ENCODE assay signal across 14 cellular contexts in genomic region chr20:58374906-58375760, GRCh38. TPM values are rescaled to one million over a fixed set of nuclear protein-coding genes. Genes with fewer than 3 reads are reported as not detected.
DNase-seq lines count a peak whose midpoint lies in the region; ATAC-seq and TF ChIP-seq lines count a peak whose summit lies in the region.
"Had no signal": no experiment of that assay in that cellular context is flagged by ENCODE, and none has a peak within 500 bp of the region (broad histone marks: within the 10 kb centered on the region; RNA-seq: fewer than 3 reads in every experiment).

No MANE protein-coding gene starts in this region.

- H3K23ac ChIP-seq in trophoblast cell (ENCODE audit: low read length): no peak overlapping the region

- no peaks in the 10 kb centered on the region for H3K36me3 Mint-ChIP-seq in T-helper 17 cell (ENCODE audit: low read depth)
- H3K36me3 Mint-ChIP-seq in nephron progenitor cell (ENCODE audit: low read depth): no peaks in the 10 kb centered on the region
- H3K36me3 Mint-ChIP-seq: activated naive CD8-positive, alpha-beta T cell had no signal

- DNase-seq in H7 (peak; percentile 56), T-helper 17 cell (no peak), fibroblast of lung (ENCODE audit: low read depth in 2 of 2) (peak; percentile 69 to 70), nephron progenitor cell (peak; percentile 16), medulla oblongata (ENCODE audit: extremely low spot score) (no peak), trophoblast cell (no peak)
- no peak for DNase-seq in stimulated activated CD4-positive, alpha-beta T cell treated with anti-CD3 and anti-CD28 coated beads, Interleukin-1b, Interleukin-23, amount 100 ng/mL, for 48 hours
- DNase-seq: activated CD8-positive, alpha-beta T cell treated with anti-CD3 and anti-CD28 coated beads for 36 hours; left lung; NCI-H345 had no signal

- H3K27ac ChIP-seq in fibroblast of lung (ENCODE audit: insufficient read depth, low read length) (no peak overlapping the region), trophoblast cell (ENCODE audit: low read depth, low read length) (no peak overlapping the region)
- H3K27ac ChIP-seq: left lung, tibial nerve had no signal

- H3K4me2 ChIP-seq in fibroblast of lung (ENCODE audit: extremely low read depth, insufficient read depth, low read length) (peak overlapping the region; percentile 27), trophoblast cell (ENCODE audit: low read length) (no peak overlapping the region)

- H2BK12ac ChIP-seq in trophoblast cell (ENCODE audit: low read length): no peak overlapping the region

- no peak overlapping the region for H2BK120ac ChIP-seq in trophoblast cell (ENCODE audit: insufficient read depth, low read length, poor library complexity)

- H3K79me2 ChIP-seq in fibroblast of lung (ENCODE audit: control insufficient read depth, insufficient read depth, low read length) (no peaks in the 10 kb centered on the region), trophoblast cell (ENCODE audit: control insufficient read depth, insufficient read depth, low read length, poor library complexity) (no peaks in the 10 kb centered on the region)

- H2AFZ ChIP-seq in fibroblast of lung (ENCODE audit: low read length) (peak overlapping the region; percentile 62), trophoblast cell (ENCODE audit: insufficient read depth, low read length, poor library complexity) (no peak overlapping the region)

- 100% methylated on average over 2 of the region's 8 CpGs for whole genome bisulfite sequencing in trophoblast cell (ENCODE audit: extremely low coverage, insufficient coverage, insufficient read length)

- ATAC-seq in T-helper 17 cell: peak; percentile 12
- ATAC-seq in GM18861 (IDR thresholded peaks at IDR 0.05; ENCODE audit: unreplicated experiment): no peak
- ATAC-seq: activated CD8-positive, alpha-beta T cell treated with anti-CD3 and anti-CD28 coated beads for 36 hours; left lung had no signal

- H3K9me3 ChIP-seq in T-helper 17 cell (ENCODE audit: control insufficient read depth, low read length, poor library complexity, severe bottlenecking) (no peaks in the 10 kb centered on the region), fibroblast of lung (ENCODE audit: control insufficient read depth, insufficient read depth, low read depth, low read length) (no peaks in the 10 kb centered on the region), trophoblast cell (ENCODE audit: insufficient read depth, low read depth, low read length) (no peaks in the 10 kb centered on the region)
- H3K9me3 ChIP-seq: left lung, tibial nerve had no signal

- no peak overlapping the region for H4K12ac ChIP-seq in trophoblast cell (ENCODE audit: low read depth, low read length)

- no peak overlapping the region for H2BK5ac ChIP-seq in trophoblast cell (ENCODE audit: low read depth, low read length, poor library complexity)

- H3K14ac ChIP-seq in trophoblast cell (ENCODE audit: low read length): no peak overlapping the region

- no peak overlapping the region for H3K18ac ChIP-seq in trophoblast cell (ENCODE audit: low read length)

- H3K27ac Mint-ChIP-seq in T-helper 17 cell (no peak overlapping the region), nephron progenitor cell (peak overlapping the region; percentile 73)
- H3K27ac Mint-ChIP-seq: activated CD8-positive, alpha-beta T cell treated with anti-CD3 and anti-CD28 coated beads for 36 hours; activated naive CD8-positive, alpha-beta T cell had no signal

- no peak overlapping the region for H3K4ac ChIP-seq in trophoblast cell (ENCODE audit: low read depth, low read length)

- H3K4me3 ChIP-seq in H7 (ENCODE audit: insufficient read depth, low read depth, low read length) (peak overlapping the region; percentile 21), fibroblast of lung (replicated peaks in 1 of 4; ENCODE audit: control extremely low read depth in 1 of 4, insufficient read depth in 1 of 4, low read depth in 3 of 4, low read length in 4 of 4) (no peak overlapping the region), trophoblast cell (ENCODE audit: low read depth, low read length) (no peak overlapping the region)
- H3K4me3 ChIP-seq: left lung had no signal

- no peaks in the 10 kb centered on the region for H3K4me1 ChIP-seq in fibroblast of lung (ENCODE audit: control insufficient read depth, extremely low read depth, insufficient read depth, low read length)
- H3K4me1 ChIP-seq in trophoblast cell (ENCODE audit: control insufficient read depth in 1 of 2, insufficient read depth in 2 of 2, low read length in 2 of 2): peaks cover 0 to 2% of the 10 kb centered on the region in 2 experiments
- H3K4me1 ChIP-seq: left lung had no signal

- H3K79me1 ChIP-seq in trophoblast cell (ENCODE audit: low read length): no peaks in the 10 kb centered on the region

- TF ChIP-seq CTCF in fibroblast of lung (conservative IDR thresholded peaks at IDR 0.05 in 1 of 2, IDR thresholded peaks at IDR 0.05 in 1 of 2; ENCODE audit: low read depth in 1 of 2, low read length in 2 of 2): no peak
- TF ChIP-seq CTCF in nephron progenitor cell (IDR thresholded peaks at IDR 0.05): no peak

- no peaks in the 10 kb centered on the region for H3K9me3 Mint-ChIP-seq in nephron progenitor cell
- H3K9me3 Mint-ChIP-seq: activated CD8-positive, alpha-beta T cell treated with anti-CD3 and anti-CD28 coated beads for 36 hours; IgD-negative memory B cell had no signal

- H3K4me1 Mint-ChIP-seq in T-helper 17 cell (peaks cover 2% of the 10 kb centered on the region), nephron progenitor cell (peaks cover 47% of the 10 kb centered on the region)
- H3K4me1 Mint-ChIP-seq: IgD-negative memory B cell had no signal

- H3K4me3 Mint-ChIP-seq in T-helper 17 cell (peak overlapping the region; percentile 12), nephron progenitor cell (peak overlapping the region; percentile 16)
- H3K4me3 Mint-ChIP-seq: activated CD8-positive, alpha-beta T cell treated with anti-CD3 and anti-CD28 coated beads for 36 hours; activated naive CD8-positive, alpha-beta T cell; IgD-negative memory B cell had no signal

- no peaks in the 10 kb centered on the region for H4K20me1 ChIP-seq in fibroblast of lung (ENCODE audit: control insufficient read depth, extremely low read depth, insufficient read depth, low read length)

- H3K36me3 ChIP-seq in H7 (replicated peaks; ENCODE audit: control insufficient read depth, insufficient read depth, low read length) (no peaks in the 10 kb centered on the region), fibroblast of lung (ENCODE audit: control insufficient read depth, insufficient read depth, low read length) (no peaks in the 10 kb centered on the region), trophoblast cell (ENCODE audit: control insufficient read depth in 1 of 2, insufficient read depth in 2 of 2, low read length in 2 of 2) (no peaks in the 10 kb centered on the region)
- H3K36me3 ChIP-seq: left lung, tibial nerve had no signal

- peaks cover 32% of the 10 kb centered on the region for H3K27me3 Mint-ChIP-seq in T-helper 17 cell
- H3K27me3 Mint-ChIP-seq in nephron progenitor cell (ENCODE audit: low read depth, poor library complexity): peaks cover 24% of the 10 kb centered on the region

- no peak overlapping the region for H4K91ac ChIP-seq in trophoblast cell (ENCODE audit: low read depth, low read length)

- H3K9ac ChIP-seq in fibroblast of lung (ENCODE audit: insufficient read depth, low read length): no peak overlapping the region
- no peak overlapping the region for H3K9ac ChIP-seq in trophoblast cell (ENCODE audit: low read length)

- H4K8ac ChIP-seq in trophoblast cell (ENCODE audit: low read depth, low read length): no peak overlapping the region

- H3K27me3 ChIP-seq in H7 (ENCODE audit: control insufficient read depth, insufficient read depth, low read length) (no peaks in the 10 kb centered on the region), fibroblast of lung (ENCODE audit: control insufficient read depth, insufficient read depth, low read length) (no peaks in the 10 kb centered on the region), trophoblast cell (ENCODE audit: insufficient read depth, low read length) (no peaks in the 10 kb centered on the region)

- no peak overlapping the region for H2AK5ac ChIP-seq in trophoblast cell (ENCODE audit: low read length)

RNA-seq across cellular contexts. Expression of gene VAPB, which starts 13.9 kb away (rescaled TPM):
- 14.0 and 19.9 TPM in 2 replicates for total RNA-seq in H7 (2014; rRNA removed; shearing (Covaris generic))
- total RNA-seq in T-helper 17 cell (10 to 100 TPM; 23.7 to 30.8 TPM), fibroblast of lung (10.8 and 13.0 TPM in 2 replicates)
- 38.7 and 43.7 TPM in 2 replicates for polyA plus RNA-seq in fibroblast of lung
- 35.3 and 39.5 TPM in 2 replicates for polyA plus RNA-seq in fibroblast of lung (2012)
- polyA minus RNA-seq in fibroblast of lung (ENCODE audit: low replicate concordance): 16.5 and 22.9 TPM in 2 replicates
- 34.8 and 35.3 TPM in 2 replicates for polyA plus RNA-seq in trophoblast cell (2013)

Comparison
In these comparisons a context has a peak if more than half of its experiments do, and no peak if none do; other contexts are left out.
1. DNase-seq: peak in H7 (single experiment), fibroblast of lung (2 of 2) and nephron progenitor cell (single experiment); none in T-helper 17 cell (0 of 3), medulla oblongata (single experiment), stimulated activated CD4-positive, alpha-beta T cell treated with anti-CD3 and anti-CD28 coated beads, Interleukin-1b, Interleukin-23, amount 100 ng/mL, for 48 hours (single experiment) and trophoblast cell (0 of 2).